8 cellular contexts compared by ENCODE assay signal in the genomic region with DNA sequence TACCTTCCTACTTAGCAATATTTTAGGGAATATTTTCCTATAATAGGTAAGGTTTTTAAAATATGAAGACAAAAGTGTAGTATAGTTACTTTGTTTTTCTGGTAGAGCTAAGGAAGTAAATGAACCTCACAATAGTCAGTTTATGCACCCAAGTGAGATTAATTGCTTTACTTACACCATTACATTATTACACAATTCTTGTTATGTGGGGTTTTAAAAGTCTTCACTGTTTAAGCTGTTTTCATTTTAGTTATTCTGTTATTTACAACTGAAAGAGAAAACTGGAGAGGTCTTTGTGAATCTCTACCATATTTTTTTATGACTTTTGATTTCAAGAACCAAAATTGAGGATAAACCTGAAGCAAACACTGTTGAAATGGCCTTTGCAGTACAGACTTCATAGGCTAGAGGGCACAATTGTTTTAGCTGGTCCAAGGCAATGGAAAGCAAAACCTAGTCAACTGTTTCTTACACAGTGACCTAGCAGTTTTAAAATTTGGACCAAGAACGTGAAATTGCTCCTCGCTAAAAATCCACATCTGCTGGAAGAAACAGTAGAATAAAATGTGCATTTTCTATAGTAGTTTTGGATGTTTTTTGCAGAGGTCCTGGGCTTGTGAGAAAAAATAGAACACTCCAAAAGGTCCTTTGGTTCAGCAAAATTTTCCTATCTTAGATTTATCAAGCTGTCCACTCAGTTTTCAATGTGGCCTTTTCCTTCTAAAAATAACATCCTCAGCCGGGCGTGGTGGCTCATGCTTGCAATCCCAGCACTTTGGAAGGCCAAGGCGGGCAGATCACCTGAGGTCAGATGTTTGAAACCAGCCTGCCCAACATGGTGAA.
DNase-seq lines count a peak whose midpoint lies in the region; ATAC-seq and TF ChIP-seq lines count a peak whose summit lies in the region.

No MANE protein-coding gene starts in this region.

- H3K27me3 Mint-ChIP-seq in CD14-positive monocyte (ENCODE audit: low read depth in 3 of 3) (peaks cover 0 to 4% (median 2%) of the 10 kb centered on the region in 3 donors), WTC11 (ENCODE audit: low read depth) (peaks cover 3% of the 10 kb centered on the region; the same call in 1 of the 2 replicates)

- no peak overlapping the region for H2BK12ac ChIP-seq in trophoblast cell (ENCODE audit: low read length)

- H2AFZ ChIP-seq in trophoblast cell (ENCODE audit: insufficient read depth, low read length, poor library complexity), result no peak overlapping the region

- H3K23ac ChIP-seq in trophoblast cell (ENCODE audit: low read length), result no peak overlapping the region

- no peak overlapping the region for H4K91ac ChIP-seq in trophoblast cell (ENCODE audit: low read depth, low read length)

- no peak overlapping the region for H3K4me2 ChIP-seq in trophoblast cell (ENCODE audit: low read length)

- H3K4me1 Mint-ChIP-seq in CD14-positive monocyte (peaks cover 14% of the 10 kb centered on the region), WTC11 (peaks cover 44% of the 10 kb centered on the region)

- no peak overlapping the region for H3K14ac ChIP-seq in trophoblast cell (ENCODE audit: low read length)

- H3K27me3 ChIP-seq in trophoblast cell (ENCODE audit: insufficient read depth, low read length), result no peaks in the 10 kb centered on the region

- no peaks in the 10 kb centered on the region for H3K79me1 ChIP-seq in trophoblast cell (ENCODE audit: low read length)

- H3K4me3 ChIP-seq in trophoblast cell (ENCODE audit: low read depth, low read length), result no peak overlapping the region

- no CpG with 5 or more reads among the region's 5 CpGs for WGBS in trophoblast cell (ENCODE audit: extremely low coverage, insufficient coverage, insufficient read length)

- no peak overlapping the region for H2AK5ac ChIP-seq in trophoblast cell (ENCODE audit: low read length)

- H3K27ac Mint-ChIP-seq in CD14-positive monocyte, result peak overlapping the region in 1 of 7 donors; percentile 63
- H3K27ac Mint-ChIP-seq in WTC11, result no peak overlapping the region

- H3K18ac ChIP-seq in trophoblast cell (ENCODE audit: low read length), result no peak overlapping the region

- no peak overlapping the region for H4K8ac ChIP-seq in trophoblast cell (ENCODE audit: low read depth, low read length)

- H3K4me3 Mint-ChIP-seq in CD14-positive monocyte (peak overlapping the region; percentile 39 to 60), WTC11 (no peak overlapping the region)

- POLR2A ChIA-PET in WTC11 (lab: Charles Lee), result no interaction called here

- ATAC-seq in GM18502 (IDR thresholded peaks at IDR 0.05; ENCODE audit: poor library complexity, unreplicated experiment) (peak; percentile 96), HG02798 (IDR thresholded peaks at IDR 0.05; ENCODE audit: poor library complexity, unreplicated experiment) (peak; percentile 97), WTC11 (peak; percentile 74)

- no peak overlapping the region for H3K9ac ChIP-seq in trophoblast cell (ENCODE audit: low read length)

- H3K36me3 Mint-ChIP-seq in CD14-positive monocyte (no peaks in the 10 kb centered on the region), WTC11 (peaks cover 9% of the 10 kb centered on the region; the same call in 1 of the 2 replicates)

- H2BK120ac ChIP-seq in trophoblast cell (ENCODE audit: insufficient read depth, low read length, poor library complexity), result no peak overlapping the region

- TF ChIP-seq CTCF in CD14-positive monocyte (IDR thresholded peaks at IDR 0.05), result peak; percentile 86
- peak; percentile 63 for TF ChIP-seq CTCF in WTC11 (IDR thresholded peaks at IDR 0.05)

- H3K9me3 Mint-ChIP-seq in CD14-positive monocyte (peaks cover 0 to 4% (median 0%) of the 10 kb centered on the region in 7 donors), WTC11 (peaks cover 8% of the 10 kb centered on the region)

- intact Hi-C loops in CD14-positive monocyte (cut with micrococcal nuclease), result no loop called here

- no peak overlapping the region for H3K4ac ChIP-seq in trophoblast cell (ENCODE audit: low read depth, low read length)

- no peak overlapping the region for H4K12ac ChIP-seq in trophoblast cell (ENCODE audit: low read depth, low read length)

- peaks cover 3 to 4% of the 10 kb centered on the region in 2 experiments for H3K4me1 ChIP-seq in trophoblast cell (ENCODE audit: control insufficient read depth in 1 of 2, insufficient read depth in 2 of 2, low read length in 2 of 2)

- H3K9me3 ChIP-seq in trophoblast cell (ENCODE audit: insufficient read depth, low read depth, low read length), result no peaks in the 10 kb centered on the region

- no peak overlapping the region for H3K27ac ChIP-seq in trophoblast cell (ENCODE audit: low read depth, low read length)

- H2BK5ac ChIP-seq in trophoblast cell (ENCODE audit: low read depth, low read length, poor library complexity), result no peak overlapping the region

- no peaks in the 10 kb centered on the region for H3K79me2 ChIP-seq in trophoblast cell (ENCODE audit: control insufficient read depth, insufficient read depth, low read length, poor library complexity)

- CTCF ChIA-PET in WTC11 (lab: Charles Lee), result interaction anchor here (0.6 to 1.5 kb wide), 7 partner anchors 15 to 1008 kb away, joined by 3 to 11 read pairs (median 3); no protein-coding TSS in a partner anchor

- no peaks in the 10 kb centered on the region for H3K36me3 ChIP-seq in trophoblast cell (ENCODE audit: control insufficient read depth in 1 of 2, insufficient read depth in 2 of 2, low read length in 2 of 2)

- DNase-seq in CD14-positive monocyte (ENCODE audit: low spot score) (no peak), NCI-H1092 (lab: John Stamatoyannopoulos, UW) (peak; percentile 1), WTC11 (ENCODE audit: low spot score) (no peak), glomerular visceral epithelial cell (ENCODE audit: extremely low spot score) (peak; percentile 60), trophoblast cell (peak; percentile 55 to 78)
- no peak for DNase-seq in activated CD4-positive, alpha-beta T cell treated with anti-CD3 and anti-CD28 coated beads for 1 hour

TF ChIP-seq in WTC11, 78 proteins besides CTCF, POLR2A, EP300 and RAD21:
- no peak for TF ChIP-seq IRF2 (CRISPR knock-in tag; IDR thresholded peaks at IDR 0.05; ENCODE audit: borderline replicate concordance, low read depth)
- no peak for TF ChIP-seq ZNF423 (CRISPR knock-in tag; IDR thresholded peaks at IDR 0.05)
- no peak for TF ChIP-seq ZNF396 (CRISPR knock-in tag; IDR thresholded peaks at IDR 0.05; ENCODE audit: borderline replicate concordance)
- no peak for TF ChIP-seq ZNF219 (CRISPR knock-in tag; IDR thresholded peaks at IDR 0.05; ENCODE audit: borderline replicate concordance)
- TF ChIP-seq FOXK1 (CRISPR knock-in tag; IDR thresholded peaks at IDR 0.05), result no peak

Comparison
In these comparisons a context has a peak if more than half of its experiments do, and no peak if none do; other contexts are left out.
1. DNase-seq: peak in NCI-H1092 (single experiment), glomerular visceral epithelial cell (single experiment) and trophoblast cell (2 of 2); none in CD14-positive monocyte (single experiment), WTC11 (single experiment) and activated CD4-positive, alpha-beta T cell treated with anti-CD3 and anti-CD28 coated beads for 1 hour (single experiment).
2. Peak in every context shown above with its lines, with median percentiles within 50 percentile points of each other: ATAC-seq.